In genomic region chr6:151387581-151387980, GRCh38 we compare ENCODE assay signal across 13 cellular contexts. TPM values are rescaled to one million over a fixed set of nuclear protein-coding genes. Genes with fewer than 3 reads are reported as not detected.
A peak's percentile ranks its signal among the peaks of the same experiment; 100 is the strongest.
DNase-seq lines count a peak whose midpoint lies in the region; ATAC-seq and TF ChIP-seq lines count a peak whose summit lies in the region.
"Had no signal": no experiment of that assay in that cellular context is flagged by ENCODE, and none has a peak within 500 bp of the region (broad histone marks: within the 10 kb centered on the region; RNA-seq: fewer than 3 reads in every experiment).

No MANE protein-coding gene starts in this region.

- no peak overlapping the region for H2AFZ ChIP-seq in PC-9

- H3F3A ChIP-seq in PC-9 (ENCODE audit: insufficient read depth, low read depth), result peaks cover 31% of the 10 kb centered on the region

- peak overlapping the region in 1 of 7 donors; percentile 37 for H3K4me3 Mint-ChIP-seq in CD8-positive, alpha-beta memory T cell
- no peak overlapping the region for H3K4me3 Mint-ChIP-seq in progenitor cell of endocrine pancreas (ENCODE audit: low read depth)

- 95% methylated on average over 4 of the region's 4 CpGs for WGBS in esophagus muscularis mucosa

- peaks cover 0 to 4% of the 10 kb centered on the region in 2 donors for H3K27me3 Mint-ChIP-seq in CD8-positive, alpha-beta memory T cell
- H3K27me3 Mint-ChIP-seq in progenitor cell of endocrine pancreas, result no peaks in the 10 kb centered on the region

- H3K27me3 ChIP-seq in CD8-positive, alpha-beta memory T cell (ENCODE audit: insufficient read depth, low read length, poor library complexity, severe bottlenecking), result no peaks in the 10 kb centered on the region
- no peaks in the 10 kb centered on the region for H3K27me3 ChIP-seq in PC-9 (ENCODE audit: insufficient read depth, low read depth)
- H3K27me3 ChIP-seq in esophagus muscularis mucosa, result peaks cover 0 to 6% (median 0%) of the 10 kb centered on the region in 4 donors
- H3K27me3 ChIP-seq: cardiac muscle cell had no signal

- CTCF ChIA-PET in CD8-positive, alpha-beta memory T cell (lab: Charles Lee), result interaction anchor here (1.1 kb wide), 1 partner anchor 14 kb away, joined by 4 read pairs; no protein-coding TSS in a partner anchor
- CTCF ChIA-PET in PC-9 (lab: Charles Lee), result no interaction called here

- TF ChIP-seq EP300 in esophagus muscularis mucosa (IDR thresholded peaks at IDR 0.05), result no peak

- no peak for TF ChIP-seq CTCF in PC-9 (conservative IDR thresholded peaks at IDR 0.05)
- no peak for TF ChIP-seq CTCF in esophagus muscularis mucosa (IDR thresholded peaks at IDR 0.05)
- no peak for TF ChIP-seq CTCF in progenitor cell of endocrine pancreas (IDR thresholded peaks at IDR 0.05; ENCODE audit: unreplicated experiment)

- H3K79me2 ChIP-seq in PC-9 (ENCODE audit: low read depth), result peaks cover 77% of the 10 kb centered on the region

- H3K4me3 ChIP-seq in CD8-positive, alpha-beta memory T cell (ENCODE audit: low read length), result no peak overlapping the region
- no peak overlapping the region for H3K4me3 ChIP-seq in PC-9
- no peak overlapping the region for H3K4me3 ChIP-seq in esophagus muscularis mucosa
- H3K4me3 ChIP-seq: cardiac muscle cell had no signal

- no peaks in the 10 kb centered on the region for H3K9me2 ChIP-seq in PC-9 (ENCODE audit: insufficient read depth)

- no peak for ATAC-seq in GM18909 (IDR thresholded peaks at IDR 0.05; ENCODE audit: poor library complexity, unreplicated experiment)
- ATAC-seq: esophagus mucosa had no signal

- H3K4me2 ChIP-seq in PC-9, result no peak overlapping the region

- peaks cover 6% of the 10 kb centered on the region for H3K36me3 ChIP-seq in CD8-positive, alpha-beta memory T cell (ENCODE audit: insufficient read depth, low read length)
- H3K36me3 ChIP-seq in PC-9 (ENCODE audit: low read depth) (peaks cover 4% of the 10 kb centered on the region), esophagus muscularis mucosa (peaks cover 0 to 3% (median 0%) of the 10 kb centered on the region in 4 donors)
- H3K36me3 ChIP-seq: cardiac muscle cell had no signal

- POLR2A ChIA-PET in CD8-positive, alpha-beta memory T cell (lab: Charles Lee), result interaction anchor here (1.1 to 3.9 kb wide), 2 partner anchors 12 to 64 kb away, joined by 3 to 43 read pairs; partner anchors contain the start of gene RMND1
- POLR2A ChIA-PET in PC-9 (lab: Charles Lee; ENCODE audit: unreplicated experiment), result no interaction called here

- peaks cover 0 to 28% (median 4%) of the 10 kb centered on the region in 3 donors for H3K36me3 Mint-ChIP-seq in CD8-positive, alpha-beta memory T cell
- peaks cover 5% of the 10 kb centered on the region for H3K36me3 Mint-ChIP-seq in progenitor cell of endocrine pancreas (ENCODE audit: insufficient read depth)

- H3K9me3 ChIP-seq in CD8-positive, alpha-beta memory T cell (ENCODE audit: low read length), result no peaks in the 10 kb centered on the region
- H3K9me3 ChIP-seq in PC-9 (ENCODE audit: insufficient read depth, low read depth) (no peaks in the 10 kb centered on the region), esophagus muscularis mucosa (no peaks in the 10 kb centered on the region)

- peaks cover 3% of the 10 kb centered on the region; the same call in 1 of the 2 replicates for H4K20me1 ChIP-seq in PC-9 (ENCODE audit: insufficient read depth)

- intact Hi-C loops in PC-9 (cut with micrococcal nuclease; ENCODE audit: unreplicated experiment) (no loop called here), esophagus muscularis mucosa (cut with DNase I) (no loop called here)

- TF ChIP-seq POLR2A in esophagus muscularis mucosa (IDR thresholded peaks at IDR 0.05; ENCODE audit: low read depth), result no peak

- peaks cover 47 to 66% (median 63%) of the 10 kb centered on the region in 3 donors for H3K4me1 Mint-ChIP-seq in CD8-positive, alpha-beta memory T cell
- H3K4me1 Mint-ChIP-seq in progenitor cell of endocrine pancreas (ENCODE audit: low read depth), result peaks cover 13% of the 10 kb centered on the region

- no peak overlapping the region for H3K27ac ChIP-seq in CD8-positive, alpha-beta memory T cell (ENCODE audit: low read depth, low read length)
- H3K27ac ChIP-seq in PC-9 (peak overlapping the region; percentile 98; the same call in 1 of the 2 replicates), esophagus muscularis mucosa (replicated peaks in 1 of 4) (peak overlapping the region in 3 of 4 donors; percentile 100)

- H3K9me3 Mint-ChIP-seq in CD8-positive, alpha-beta memory T cell, result peaks cover 0 to 2% (median 0%) of the 10 kb centered on the region in 5 donors
- H3K9me3 Mint-ChIP-seq in progenitor cell of endocrine pancreas (ENCODE audit: low read depth), result no peaks in the 10 kb centered on the region

- peak overlapping the region; percentile 38 to 98 (median 74) for H3K27ac Mint-ChIP-seq in CD8-positive, alpha-beta memory T cell
- H3K27ac Mint-ChIP-seq in progenitor cell of endocrine pancreas, result peak overlapping the region; percentile 13

- peaks cover 63% of the 10 kb centered on the region for H3K4me1 ChIP-seq in CD8-positive, alpha-beta memory T cell (ENCODE audit: insufficient read depth, low read length)
- H3K4me1 ChIP-seq in PC-9 (replicated peaks; ENCODE audit: insufficient read depth), result peaks cover 23% of the 10 kb centered on the region
- H3K4me1 ChIP-seq in esophagus muscularis mucosa, result peaks cover 25 to 42% (median 30%) of the 10 kb centered on the region in 4 donors

- DNase-seq in CD8-positive, alpha-beta memory T cell, result no peak
- DNase-seq in PC-9 (no peak), esophagus muscularis mucosa (ENCODE audit: extremely low spot score) (no peak), progenitor cell of endocrine pancreas (ENCODE audit: low spot score, unreplicated experiment) (no peak), NCI-H82 treated with DMSO at 0.1 percent for 48 hours (lab: John Stamatoyannopoulos, UW; ENCODE audit: unreplicated experiment) (no peak), COR-L47 (lab: John Stamatoyannopoulos, UW) (no peak), nucleus accumbens (lab: John Stamatoyannopoulos, UW) (no peak)
- DNase-seq: DMS 273 treated with DMSO at 0.1 percent for 48 hours, NCI-H1417, T-helper 1 cell had no signal

- no TSS peak for BruUV-seq in PC-9 (replicated peaks; lab: Mats Ljungman, UMichigan)

RNA-seq across cellular contexts. Expression of gene ZBTB2, which starts 3.8 kb away (rescaled TPM):
- 10 to 100 TPM; 23.4 to 24.3 TPM for total RNA-seq in CD8-positive, alpha-beta memory T cell
- polyA plus RNA-seq in CD8-positive, alpha-beta memory T cell, result 24.0 TPM
- 7.3 and 8.9 TPM in 2 replicates for total RNA-seq in PC-9 (2021)
- total RNA-seq in esophagus muscularis mucosa, result 10 to 100 TPM in 3 of 4 donors, 1 to 10 TPM in 1; 7.1 to 16.3 (median 11.5) TPM
- total RNA-seq in progenitor cell of endocrine pancreas, result 14.4 and 15.2 TPM in 2 replicates
